22 cellular contexts compared by ENCODE assay signal in genomic region chr1:109610609-109611307, GRCh38. TPM values are rescaled to one million over a fixed set of nuclear protein-coding genes. Genes with fewer than 3 reads are reported as not detected.
A peak's percentile ranks its signal among the peaks of the same experiment; 100 is the strongest.
DNase-seq lines count a peak whose midpoint lies in the region; ATAC-seq and TF ChIP-seq lines count a peak whose summit lies in the region.
"Had no signal": no experiment of that assay in that cellular context is flagged by ENCODE, and none has a peak within 500 bp of the region (broad histone marks: within the 10 kb centered on the region; RNA-seq: fewer than 3 reads in every experiment).

No MANE protein-coding gene starts in this region.

- H3K9me3 ChIP-seq in SK-N-SH (no peaks in the 10 kb centered on the region), smooth muscle cell (replicated peaks; ENCODE audit: low read depth) (no peaks in the 10 kb centered on the region)
- H3K9me3 ChIP-seq: lower lobe of right lung, thoracic aorta had no signal

- H3K27me3 Mint-ChIP-seq in activated naive CD4-positive, alpha-beta T cell treated with anti-CD3 and anti-CD28 coated beads, Interleukin-2, amount 50 U/mL, for 24 hours = no peaks in the 10 kb centered on the region
- H3K27me3 Mint-ChIP-seq: CD4-positive, alpha-beta T cell; IgD-negative memory B cell had no signal

- 69% methylated on average over 3 of the region's 3 CpGs for WGBS in SK-N-SH (ENCODE audit: low lambda C conversion rate)
- WGBS in smooth muscle cell (ENCODE audit: low lambda C conversion rate) = 45% methylated on average over 3 of the region's 3 CpGs

- DNase-seq in activated naive CD4-positive, alpha-beta T cell treated with anti-CD3 and anti-CD28 coated beads, Interleukin-2, amount 50 U/mL, for 16 hours = no peak
- no peak for DNase-seq in SK-N-SH
- DNase-seq in fibroblast of pulmonary artery (ENCODE audit: low read depth) = peak; percentile 44
- no peak for DNase-seq in smooth muscle cell (lab: John Stamatoyannopoulos, UW; ENCODE audit: unreplicated experiment)
- no peak for DNase-seq in GDM1 (lab: John Stamatoyannopoulos, UW)
- no peak for DNase-seq in GF-D8 (lab: John Stamatoyannopoulos, UW)
- DNase-seq: 8988T; activated CD4-positive, CD25-positive, alpha-beta regulatory T cell treated with anti-CD3 and anti-CD28 coated beads, Interleukin-2, amount 50 U/mL, for 72 hours; activated CD8-positive, alpha-beta memory T cell treated with anti-CD3 and anti-CD28 coated beads, Interleukin-2, amount 50 U/mL, for 4 hours; activated naive CD4-positive, alpha-beta T cell treated with anti-CD3 and anti-CD28 coated beads, Interleukin-2, amount 10 ng/mL, durations not matched to agents 7 days and 5 days; CD4-positive, alpha-beta T cell; effector memory CD8-positive, alpha-beta T cell; foreskin melanocyte; lower lobe of right lung; NCI-H1092; stimulated activated CD4-positive, alpha-beta T cell treated with anti-CD3 and anti-CD28 coated beads, Interleukin-2, amount 100 ng/mL, for 24 hours had no signal

- H3K27ac Mint-ChIP-seq in activated naive CD4-positive, alpha-beta T cell treated with anti-CD3 and anti-CD28 coated beads, Interleukin-2, amount 50 U/mL, for 24 hours = peak overlapping the region; percentile 19
- H3K27ac Mint-ChIP-seq: activated naive CD4-positive, alpha-beta T cell treated with anti-CD3 and anti-CD28 coated beads, Interleukin-2, amount 10 ng/mL, durations not matched to agents 7 days and 5 days; CD4-positive, alpha-beta T cell; IgD-negative memory B cell; nephron; T-helper 1 cell treated with Interleukin-12 subunit alpha and Interleukin-12 subunit beta and Interleukin-4 antibody, amounts not matched to agents 30 μg/mL and 1 μg/mL, for 36 hours had no signal

- H3K27ac ChIP-seq in SK-N-SH (ENCODE audit: low read depth in 2 of 2, low read length in 1 of 2) = peak overlapping the region in 1 of 2 experiments; percentile 60; a peak in 2 of 4 replicates
- peak overlapping the region; percentile 69 for H3K27ac ChIP-seq in smooth muscle cell (ENCODE audit: low read depth)
- H3K27ac ChIP-seq: lower lobe of right lung, thoracic aorta had no signal

- peaks cover 1% of the 10 kb centered on the region for H3K4me1 Mint-ChIP-seq in activated naive CD4-positive, alpha-beta T cell treated with anti-CD3 and anti-CD28 coated beads, Interleukin-2, amount 50 U/mL, for 24 hours
- H3K4me1 Mint-ChIP-seq: nephron had no signal

- H3K36me3 Mint-ChIP-seq in activated naive CD4-positive, alpha-beta T cell treated with anti-CD3 and anti-CD28 coated beads, Interleukin-2, amount 50 U/mL, for 24 hours = no peaks in the 10 kb centered on the region
- H3K36me3 Mint-ChIP-seq: activated naive CD4-positive, alpha-beta T cell treated with anti-CD3 and anti-CD28 coated beads, Interleukin-2, amount 10 ng/mL, durations not matched to agents 7 days and 5 days had no signal

- peaks cover 10% of the 10 kb centered on the region for H3F3A ChIP-seq in SK-N-SH (replicated peaks; ENCODE audit: insufficient read depth)
- peaks cover 3% of the 10 kb centered on the region for H3F3A ChIP-seq in smooth muscle cell (ENCODE audit: low read depth)

- no peaks in the 10 kb centered on the region for H3K9me2 ChIP-seq in SK-N-SH

- 0 out of 2 replicates have a peak overlapping the region, but pooled peaks have one; percentile 2 for H3K4me2 ChIP-seq in SK-N-SH
- peak overlapping the region; percentile 59 for H3K4me2 ChIP-seq in smooth muscle cell

- H3K79me2 ChIP-seq in SK-N-SH (ENCODE audit: insufficient read depth) (no peaks in the 10 kb centered on the region), smooth muscle cell (ENCODE audit: low read depth) (no peaks in the 10 kb centered on the region)

- no peak for TF ChIP-seq RAD21 in SK-N-SH (IDR thresholded peaks at IDR 0.05; ENCODE audit: low read length)

- no peaks in the 10 kb centered on the region for H3K9me3 Mint-ChIP-seq in activated naive CD4-positive, alpha-beta T cell treated with anti-CD3 and anti-CD28 coated beads, Interleukin-2, amount 50 U/mL, for 24 hours
- H3K9me3 Mint-ChIP-seq: activated naive CD4-positive, alpha-beta T cell treated with anti-CD3 and anti-CD28 coated beads, Interleukin-2, amount 10 ng/mL, durations not matched to agents 7 days and 5 days; CD4-positive, alpha-beta T cell; effector memory CD8-positive, alpha-beta T cell; IgD-negative memory B cell; nephron; T-helper 1 cell treated with Interleukin-12 subunit alpha and Interleukin-12 subunit beta and Interleukin-4 antibody, amounts not matched to agents 30 μg/mL and 1 μg/mL, for 36 hours had no signal

- TF ChIP-seq EP300 in SK-N-SH (IDR thresholded peaks at IDR 0.05; ENCODE audit: borderline replicate concordance in 1 of 2, low read depth in 1 of 2, low read length in 1 of 2) = no peak

- H3K4me1 ChIP-seq in SK-N-SH (ENCODE audit: control insufficient read depth in 1 of 2, insufficient read depth in 2 of 2, low read depth in 1 of 2, low read length in 1 of 2) = peaks cover 0 to 5% of the 10 kb centered on the region in 2 experiments; a peak in 1 of 4 replicates
- no peaks in the 10 kb centered on the region for H3K4me1 ChIP-seq in smooth muscle cell (ENCODE audit: low read depth)

- no peak overlapping the region for H2AFZ ChIP-seq in SK-N-SH (ENCODE audit: low read depth)
- H2AFZ ChIP-seq in smooth muscle cell (ENCODE audit: low read depth) = no peak overlapping the region

- TF ChIP-seq CTCF in SK-N-SH (IDR thresholded peaks at IDR 0.05) (no peak), fibroblast of pulmonary artery (IDR thresholded peaks at IDR 0.05; ENCODE audit: low read length, missing control alignments) (no peak), smooth muscle cell (IDR thresholded peaks at IDR 0.05; ENCODE audit: borderline replicate concordance, insufficient read depth, poor library complexity, severe bottlenecking) (no peak)

- H3K4me3 Mint-ChIP-seq in activated naive CD4-positive, alpha-beta T cell treated with anti-CD3 and anti-CD28 coated beads, Interleukin-2, amount 50 U/mL, for 24 hours = no peak overlapping the region
- H3K4me3 Mint-ChIP-seq: activated naive CD4-positive, alpha-beta T cell treated with anti-CD3 and anti-CD28 coated beads, Interleukin-2, amount 10 ng/mL, durations not matched to agents 7 days and 5 days; CD4-positive, alpha-beta T cell; effector memory CD8-positive, alpha-beta T cell; nephron; T-helper 1 cell treated with Interleukin-12 subunit alpha and Interleukin-12 subunit beta and Interleukin-4 antibody, amounts not matched to agents 30 μg/mL and 1 μg/mL, for 36 hours had no signal

- POLR2A ChIA-PET in SK-N-SH (lab: Yijun Ruan, JAX) = no interaction called here

- peaks cover 0 to 5% of the 10 kb centered on the region in 2 experiments for H3K36me3 ChIP-seq in SK-N-SH (replicated peaks in 1 of 2; ENCODE audit: control insufficient read depth in 1 of 2, insufficient read depth in 2 of 2, low read length in 1 of 2)
- no peaks in the 10 kb centered on the region for H3K36me3 ChIP-seq in smooth muscle cell (ENCODE audit: low read depth)
- H3K36me3 ChIP-seq: lower lobe of right lung, thoracic aorta had no signal

- H3K9ac ChIP-seq in SK-N-SH (no peak overlapping the region), smooth muscle cell (ENCODE audit: low read depth) (peak overlapping the region; percentile 7)

- CTCF ChIA-PET in SK-N-SH (lab: Yijun Ruan, JAX) = interaction anchor here (0.7 to 1.8 kb wide), 2 partner anchors 12 to 29 kb away, joined by 5 to 6 read pairs; no protein-coding TSS in a partner anchor

- H3K4me3 ChIP-seq in SK-N-SH (ENCODE audit: low read depth in 2 of 2, low read length in 1 of 2) (no peak overlapping the region), fibroblast of pulmonary artery (replicated peaks; ENCODE audit: low read depth, low read length) (no peak overlapping the region), smooth muscle cell (no peak overlapping the region)
- H3K4me3 ChIP-seq: lower lobe of right lung, thoracic aorta had no signal

- H4K20me1 ChIP-seq in SK-N-SH (ENCODE audit: insufficient read depth) (no peaks in the 10 kb centered on the region), smooth muscle cell (ENCODE audit: low read depth) (no peaks in the 10 kb centered on the region)

- ATAC-seq in GM19324 (IDR thresholded peaks at IDR 0.05; ENCODE audit: low FRiP score, unreplicated experiment) = no peak
- ATAC-seq: effector memory CD8-positive, alpha-beta T cell; lower lobe of right lung had no signal

- H3K27me3 ChIP-seq in SK-N-SH (ENCODE audit: insufficient read depth) (no peaks in the 10 kb centered on the region), smooth muscle cell (ENCODE audit: low read depth) (no peaks in the 10 kb centered on the region)

TF ChIP-seq in SK-N-SH, 30 proteins besides CTCF, POLR2A, EP300 and RAD21:
- TF ChIP-seq ELF1 (IDR thresholded peaks at IDR 0.05) = no peak
- TF ChIP-seq NRF1 (IDR thresholded peaks at IDR 0.05; ENCODE audit: low read depth, low read length) = no peak
- no peak for TF ChIP-seq TEAD4 (IDR thresholded peaks at IDR 0.05; ENCODE audit: borderline replicate concordance, insufficient read depth)
- no peak for TF ChIP-seq MEF2A (IDR thresholded peaks at IDR 0.05; ENCODE audit: borderline replicate concordance, low read depth)
- TF ChIP-seq TCF12 (IDR thresholded peaks at IDR 0.05) = no peak

RNA-seq across cellular contexts. Expression of gene GNAT2, which starts 8.7 kb away (rescaled TPM):
- polyA plus RNA-seq in SK-N-SH (2012; rRNA removed) = 0.16 TPM in 2 replicates
- polyA plus RNA-seq in SK-N-SH (2012; cell fraction: cytosol; rRNA removed) = 0.14 and 0.18 TPM in 2 replicates
- 0.04 and 0.19 TPM in 2 replicates for polyA plus RNA-seq in SK-N-SH (2012; cell fraction: nucleus; rRNA removed)
- not detected in 2 replicates for total RNA-seq in smooth muscle cell
- polyA plus RNA-seq in smooth muscle cell = not detected in 2 replicates
- total RNA-seq: CD4-positive, alpha-beta T cell; lower lobe of right lung; thoracic aorta had no signal
- polyA plus RNA-seq: IgD-negative memory B cell had no signal

RNA-seq across cellular contexts. Expression of gene AMPD2, which starts 8.9 kb away (rescaled TPM):
- polyA plus RNA-seq in SK-N-SH (2012; rRNA removed) (59.1 and 63.7 TPM in 2 replicates), smooth muscle cell (104 and 122 TPM in 2 replicates)
- 14.5 and 22.9 TPM in 2 replicates for polyA plus RNA-seq in SK-N-SH (2012; cell fraction: cytosol; rRNA removed)
- 359 and 387 TPM in 2 replicates for polyA plus RNA-seq in SK-N-SH (2012; cell fraction: nucleus; rRNA removed)
- 57.4 and 69.2 TPM in 2 replicates for total RNA-seq in smooth muscle cell

RNA-seq across cellular contexts. Expression of gene GSTM4, which starts 45.1 kb away (rescaled TPM):
- 34.2 and 36.1 TPM in 2 replicates for polyA plus RNA-seq in SK-N-SH (2012; rRNA removed)
- polyA plus RNA-seq in SK-N-SH (2012; cell fraction: cytosol; rRNA removed) = 25.0 and 27.9 TPM in 2 replicates
- polyA plus RNA-seq in SK-N-SH (2012; cell fraction: nucleus; rRNA removed) = 35.2 and 36.6 TPM in 2 replicates
- total RNA-seq in smooth muscle cell = 23.2 and 25.8 TPM in 2 replicates
- 32.8 and 34.4 TPM in 2 replicates for polyA plus RNA-seq in smooth muscle cell

RNA-seq across cellular contexts. Expression of gene GSTM2, which starts 57.1 kb away (rescaled TPM):
- 70.2 and 97.6 TPM in 2 replicates for polyA plus RNA-seq in SK-N-SH (2012; rRNA removed)
- polyA plus RNA-seq in SK-N-SH (2012; cell fraction: cytosol; rRNA removed) = 23.0 and 24.2 TPM in 2 replicates
- polyA plus RNA-seq in SK-N-SH (2012; cell fraction: nucleus; rRNA removed) = 693 and 732 TPM in 2 replicates
- 29.2 and 30.3 TPM in 2 replicates for total RNA-seq in smooth muscle cell
- 41.2 and 43.8 TPM in 2 replicates for polyA plus RNA-seq in smooth muscle cell
